8 cellular contexts compared by ENCODE assay signal in genomic region chr6:13425971-13426931, GRCh38.
DNase-seq lines count a peak whose midpoint lies in the region; ATAC-seq and TF ChIP-seq lines count a peak whose summit lies in the region.

No MANE protein-coding gene starts in this region.

- no peaks in the 10 kb centered on the region for H3K9me3 ChIP-seq in mesodermal cell (ENCODE audit: control insufficient read depth, low read length)

- ATAC-seq in GM19035 (IDR thresholded peaks at IDR 0.05; ENCODE audit: unreplicated experiment) (no peak), HG02884 (IDR thresholded peaks at IDR 0.05; ENCODE audit: unreplicated experiment) (no peak), HG02981 (IDR thresholded peaks at IDR 0.05; ENCODE audit: unreplicated experiment) (no peak)

- TF ChIP-seq CTCF in cardiac fibroblast (IDR thresholded peaks at IDR 0.05; ENCODE audit: low read depth, low read length): no peak

- H3K36me3 ChIP-seq in mesodermal cell (ENCODE audit: control insufficient read depth, insufficient read depth, low read length): no peaks in the 10 kb centered on the region

- H3K4me1 ChIP-seq in mesodermal cell (ENCODE audit: control insufficient read depth, insufficient read depth, low read length, poor library complexity, severe bottlenecking): peaks cover 61% of the 10 kb centered on the region

- peak; percentile 69 for DNase-seq in AG08395 (ENCODE audit: low spot score)
- DNase-seq in HCEC 1CT: peak; percentile 31
- DNase-seq in cardiac fibroblast (ENCODE audit: low read depth in 2 of 2): peak; percentile 67 to 82
- DNase-seq in activated effector memory CD4-positive, alpha-beta T cell treated with anti-CD3 and anti-CD28 coated beads, Interleukin-2, amount 50 U/mL, for 16 hours: no peak

- WGBS in mesodermal cell (ENCODE audit: insufficient coverage in 2 of 2), 2 experiments: 88 to 94% methylated on average over 15 to 17 of the region's 21 CpGs

- no peak overlapping the region for H3K4me3 ChIP-seq in cardiac fibroblast (replicated peaks in 1 of 2; ENCODE audit: low read depth in 2 of 2, low read length in 2 of 2)
- H3K4me3 ChIP-seq in mesodermal cell (ENCODE audit: extremely low read depth, insufficient read depth, low read length, poor library complexity, severe bottlenecking): no peak overlapping the region

- peak overlapping the region; percentile 73 for H3K27ac ChIP-seq in mesodermal cell (ENCODE audit: low read depth, low read length, severe bottlenecking)
